ENCODE assay signal across 8 cellular contexts in genomic region chr3:179450901-179451334, GRCh38. TPM values are rescaled to one million over a fixed set of nuclear protein-coding genes. Genes with fewer than 3 reads are reported as not detected.
A peak's percentile ranks its signal among the peaks of the same experiment; 100 is the strongest.
DNase-seq lines count a peak whose midpoint lies in the region; ATAC-seq and TF ChIP-seq lines count a peak whose summit lies in the region.

No MANE protein-coding gene starts in this region.

- no peaks in the 10 kb centered on the region for H3K9me3 ChIP-seq in psoas muscle

- peaks cover 9% of the 10 kb centered on the region for H3K27me3 Mint-ChIP-seq in IgD-negative memory B cell
- H3K27me3 Mint-ChIP-seq in activated naive CD8-positive, alpha-beta T cell treated with anti-CD3 and anti-CD28 coated beads for 36 hours = peaks cover 80% of the 10 kb centered on the region

- peak overlapping the region; percentile 87 to 97 (median 95) for H3K4me3 Mint-ChIP-seq in IgD-negative memory B cell
- H3K4me3 Mint-ChIP-seq in activated naive CD8-positive, alpha-beta T cell treated with anti-CD3 and anti-CD28 coated beads for 36 hours = peak overlapping the region; percentile 76

- ATAC-seq in GM21576 (IDR thresholded peaks at IDR 0.05; ENCODE audit: unreplicated experiment) (peak; percentile 38), left ventricle myocardium superior (peak; percentile 87), psoas muscle (peak; percentile 57 to 72 (median 61))

- no peaks in the 10 kb centered on the region for H3K9me3 Mint-ChIP-seq in IgD-negative memory B cell
- H3K9me3 Mint-ChIP-seq in activated naive CD8-positive, alpha-beta T cell treated with anti-CD3 and anti-CD28 coated beads for 36 hours = no peaks in the 10 kb centered on the region

- peaks cover 0 to 45% (median 0%) of the 10 kb centered on the region in 3 donors for H3K27me3 ChIP-seq in psoas muscle (ENCODE audit: insufficient read depth in 3 of 3, low read length in 2 of 3)

- 0 to 1% (median 0%) methylated on average over 36 to 57 of the region's 57 CpGs for WGBS in psoas muscle, 3 donors

- peak overlapping the region; percentile 80 for H3K27ac ChIP-seq in psoas muscle

- H3K27ac Mint-ChIP-seq in IgD-negative memory B cell = peak overlapping the region; percentile 40 to 89 (median 73)
- no peak overlapping the region for H3K27ac Mint-ChIP-seq in activated naive CD8-positive, alpha-beta T cell treated with anti-CD3 and anti-CD28 coated beads for 36 hours

- peaks cover 3% of the 10 kb centered on the region for H3K36me3 Mint-ChIP-seq in IgD-negative memory B cell
- no peaks in the 10 kb centered on the region for H3K36me3 Mint-ChIP-seq in activated naive CD8-positive, alpha-beta T cell treated with anti-CD3 and anti-CD28 coated beads for 36 hours

- H3K36me3 ChIP-seq in psoas muscle (ENCODE audit: insufficient read depth in 1 of 2, low read depth in 1 of 2) = no peaks in the 10 kb centered on the region

- intact Hi-C loops in left ventricle myocardium superior (cut with micrococcal nuclease) (no loop called here), psoas muscle (cut with DNase I) (no loop called here)

- H3K4me1 Mint-ChIP-seq in IgD-negative memory B cell = peaks cover 10 to 36% (median 31%) of the 10 kb centered on the region in 3 donors
- H3K4me1 Mint-ChIP-seq in activated naive CD8-positive, alpha-beta T cell treated with anti-CD3 and anti-CD28 coated beads for 36 hours = peaks cover 23% of the 10 kb centered on the region

- peaks cover 3% of the 10 kb centered on the region for H3K4me1 ChIP-seq in psoas muscle

- DNase-seq in activated naive CD8-positive, alpha-beta T cell treated with anti-CD3 and anti-CD28 coated beads for 36 hours = no peak
- no peak for DNase-seq in left ventricle myocardium superior
- peak; percentile 53 to 65 for DNase-seq in psoas muscle
- no peak for DNase-seq in NCI-H187 (lab: John Stamatoyannopoulos, UW)
- DNase-seq in stimulated activated CD4-positive, alpha-beta T cell treated with anti-CD3 and anti-CD28 coated beads, Interleukin-15, amount 100 ng/mL, for 24 hours = no peak

- TF ChIP-seq CTCF in psoas muscle (IDR thresholded peaks at IDR 0.05) = no peak

- H3K4me3 ChIP-seq in GM08714 (ENCODE audit: low read length) (peak overlapping the region; percentile 85), psoas muscle (peak overlapping the region; percentile 73)

RNA-seq across cellular contexts. Expression of gene GNB4, which starts 0.4 kb away (rescaled TPM):
- polyA plus RNA-seq in IgD-negative memory B cell (15.3 TPM), psoas muscle (1 to 10 TPM in 2 of 3 donors, under 1 TPM in 1; 0.83 to 2.1 (median 1.3) TPM)
- total RNA-seq in activated naive CD8-positive, alpha-beta T cell treated with anti-CD3 and anti-CD28 coated beads for 36 hours = 1 to 10 TPM; 2.9 to 4.0 TPM
- total RNA-seq in left ventricle myocardium superior (16.3 TPM), psoas muscle (1 to 10 TPM; 2.9 to 6.5 (median 4.6) TPM)

Comparison
In these comparisons a context has a peak if more than half of its experiments do, and no peak if none do; other contexts are left out.
1. DNase-seq: peak in psoas muscle (2 of 2); none in activated naive CD8-positive, alpha-beta T cell treated with anti-CD3 and anti-CD28 coated beads for 36 hours (single experiment), left ventricle myocardium superior (single experiment), NCI-H187 (0 of 2) and stimulated activated CD4-positive, alpha-beta T cell treated with anti-CD3 and anti-CD28 coated beads, Interleukin-15, amount 100 ng/mL, for 24 hours (single experiment).
2. Peak in every context shown above with its lines, with median percentiles within 50 percentile points of each other: ATAC-seq.